Comparison of ENCODE assay signal across 8 cellular contexts in the genomic region with DNA sequence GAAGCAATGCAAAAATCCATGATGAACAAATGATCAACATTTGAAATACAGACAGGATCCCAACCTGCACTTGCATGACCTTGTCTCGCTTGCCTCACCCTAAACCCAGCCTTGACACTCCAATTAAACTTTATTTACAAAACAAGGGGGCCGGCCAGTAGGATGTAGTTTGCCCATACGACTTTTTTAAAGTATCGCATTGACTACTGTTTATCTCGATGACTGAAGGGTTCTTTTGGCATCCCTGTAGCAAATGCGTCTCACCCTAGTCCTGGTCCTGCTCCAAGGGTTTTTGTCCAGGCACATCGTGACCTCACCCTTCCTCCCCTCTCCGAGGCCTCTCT. TPM values are rescaled to one million over a fixed set of nuclear protein-coding genes. Genes with fewer than 3 reads are reported as not detected.
DNase-seq lines count a peak whose midpoint lies in the region; ATAC-seq and TF ChIP-seq lines count a peak whose summit lies in the region.

No MANE protein-coding gene starts in this region.

- H3K79me2 ChIP-seq in OCI-LY3 (ENCODE audit: low read length): peaks cover 18% of the 10 kb centered on the region

- H3K9me3 Mint-ChIP-seq in Caco-2 (ENCODE audit: unreplicated experiment) (no peaks in the 10 kb centered on the region), endothelial cell (ENCODE audit: unreplicated experiment) (no peaks in the 10 kb centered on the region), osteocyte (ENCODE audit: unreplicated experiment) (no peaks in the 10 kb centered on the region)

- no peaks in the 10 kb centered on the region; the same call in 1 of the 2 replicates for H3K36me3 ChIP-seq in Caco-2 (ENCODE audit: control insufficient read depth, insufficient read depth, low read length)
- H3K36me3 ChIP-seq in OCI-LY3 (replicated peaks; ENCODE audit: low read depth, low read length): peaks cover 12% of the 10 kb centered on the region

- H3K4me1 ChIP-seq in Caco-2 (no peaks in the 10 kb centered on the region; the same call in 1 of the 2 replicates), OCI-LY3 (ENCODE audit: low read length) (peaks cover 9% of the 10 kb centered on the region)

- no peaks in the 10 kb centered on the region for H3K27me3 ChIP-seq in Caco-2 (replicated peaks; ENCODE audit: control insufficient read depth, insufficient read depth, low read length)
- no peaks in the 10 kb centered on the region for H3K27me3 ChIP-seq in OCI-LY3 (ENCODE audit: low read depth, low read length)

- H3K4me1 Mint-ChIP-seq in Caco-2 (ENCODE audit: low read depth, unreplicated experiment): no peaks in the 10 kb centered on the region
- peaks cover 4% of the 10 kb centered on the region for H3K4me1 Mint-ChIP-seq in endothelial cell (ENCODE audit: unreplicated experiment)
- H3K4me1 Mint-ChIP-seq in osteocyte (ENCODE audit: unreplicated experiment): peaks cover 8% of the 10 kb centered on the region

- TF ChIP-seq CTCF in Caco-2 (IDR thresholded peaks at IDR 0.05; ENCODE audit: insufficient read depth in 1 of 2, low read depth in 1 of 2, low read length in 1 of 2, severe bottlenecking in 1 of 2, unreplicated experiment in 1 of 2) (no peak), OCI-LY3 (IDR thresholded peaks at IDR 0.05; ENCODE audit: low read depth, low read length) (no peak), endothelial cell (IDR thresholded peaks at IDR 0.05; ENCODE audit: unreplicated experiment) (no peak), osteocyte (IDR thresholded peaks at IDR 0.05) (no peak)

- CTCF ChIA-PET in Caco-2 (lab: Charles Lee): interaction anchor here (0.6 to 1.3 kb wide), 5 partner anchors 10 to 138 kb away, joined by 3 to 6 read pairs (median 5); no protein-coding TSS in a partner anchor

- no TSS peak for BruUV-seq in Caco-2 (replicated peaks; lab: Mats Ljungman, UMichigan)

- H3K9ac ChIP-seq in OCI-LY3 (ENCODE audit: low read length): peak overlapping the region; percentile 63

- H3K27ac ChIP-seq in OCI-LY3 (ENCODE audit: low read length): no peak overlapping the region

- H3K4me2 ChIP-seq in OCI-LY3 (ENCODE audit: low read length): peak overlapping the region; percentile 88

- H3K4me3 ChIP-seq in Caco-2 (ENCODE audit: low read depth, low read length) (peak overlapping the region; percentile 40), OCI-LY3 (ENCODE audit: low read length) (peak overlapping the region; percentile 97)

- ATAC-seq in HG03442 (IDR thresholded peaks at IDR 0.05; ENCODE audit: unreplicated experiment): no peak

- POLR2A ChIA-PET in Caco-2 (lab: Charles Lee): interaction anchor here (0.7 to 2.0 kb wide), 4 partner anchors 10 to 323 kb away, joined by 3 to 28 read pairs (median 6); partner anchors contain the start of gene RPL39

- peaks cover 10% of the 10 kb centered on the region for H4K20me1 ChIP-seq in OCI-LY3 (ENCODE audit: insufficient read depth, low read length)

- H3K36me3 Mint-ChIP-seq in Caco-2 (ENCODE audit: insufficient read depth, unreplicated experiment) (peaks cover 46% of the 10 kb centered on the region), endothelial cell (ENCODE audit: low read depth, unreplicated experiment) (peaks cover 9% of the 10 kb centered on the region), osteocyte (ENCODE audit: unreplicated experiment) (no peaks in the 10 kb centered on the region)

- 0 out of 2 replicates have a peak overlapping the region, but pooled peaks have one; percentile 71 for H2AFZ ChIP-seq in OCI-LY3 (ENCODE audit: low read depth, low read length)

- in situ Hi-C loops in ACHN (cut with HindIII; ENCODE audit: low pct_ligation_motif_present, low pct_unique_long_range_greater_than_20kb, low sequenced_read_pairs): no loop called here

- H3K27ac Mint-ChIP-seq in Caco-2 (ENCODE audit: unreplicated experiment): no peak overlapping the region
- H3K27ac Mint-ChIP-seq in endothelial cell (ENCODE audit: unreplicated experiment): peak overlapping the region; percentile 36
- H3K27ac Mint-ChIP-seq in osteocyte (ENCODE audit: unreplicated experiment): peak overlapping the region; percentile 84

- DNase-seq in Caco-2 (no peak), endothelial cell (ENCODE audit: low spot score) (no peak), osteocyte (ENCODE audit: extremely low spot score, unreplicated experiment) (no peak), NCI-H2029 (lab: John Stamatoyannopoulos, UW) (no peak), ACHN (no peak)
- DNase-seq in stimulated activated CD4-positive, alpha-beta T cell treated with anti-CD3 and anti-CD28 coated beads, Interleukin-12 subunit alpha, Interleukin-12 subunit beta, amount 100 ng/mL, for 4 hours: no peak

- intact Hi-C loops in Caco-2 (cut with micrococcal nuclease; ENCODE audit: unreplicated experiment): loop anchor here (1.0 to 2.0 kb wide), 2 partner anchors 13 to 49 kb away; no protein-coding TSS in a partner anchor

- H3K27me3 Mint-ChIP-seq in Caco-2 (ENCODE audit: insufficient read depth, unreplicated experiment) (no peaks in the 10 kb centered on the region), endothelial cell (ENCODE audit: unreplicated experiment) (peaks cover 3% of the 10 kb centered on the region), osteocyte (ENCODE audit: unreplicated experiment) (no peaks in the 10 kb centered on the region)

- H3K4me3 Mint-ChIP-seq in Caco-2 (ENCODE audit: unreplicated experiment) (peak overlapping the region; percentile 93), endothelial cell (ENCODE audit: unreplicated experiment) (peak overlapping the region; percentile 65), osteocyte (ENCODE audit: unreplicated experiment) (peak overlapping the region; percentile 81)

- H3K9me3 ChIP-seq in Caco-2: no peaks in the 10 kb centered on the region
- no peaks in the 10 kb centered on the region for H3K9me3 ChIP-seq in OCI-LY3 (ENCODE audit: insufficient read depth, low read length)

RNA-seq across cellular contexts. Expression of gene SLC25A5, which starts 0.4 kb away (rescaled TPM):
- 416 and 445 TPM in 2 replicates for total RNA-seq in Caco-2 (2022)
- 305 TPM for total RNA-seq in endothelial cell (ENCODE audit: unreplicated experiment)
- 245 TPM in 2 replicates for total RNA-seq in osteocyte
